ENCODE assay signal across 1 cellular context in the genomic region with DNA sequence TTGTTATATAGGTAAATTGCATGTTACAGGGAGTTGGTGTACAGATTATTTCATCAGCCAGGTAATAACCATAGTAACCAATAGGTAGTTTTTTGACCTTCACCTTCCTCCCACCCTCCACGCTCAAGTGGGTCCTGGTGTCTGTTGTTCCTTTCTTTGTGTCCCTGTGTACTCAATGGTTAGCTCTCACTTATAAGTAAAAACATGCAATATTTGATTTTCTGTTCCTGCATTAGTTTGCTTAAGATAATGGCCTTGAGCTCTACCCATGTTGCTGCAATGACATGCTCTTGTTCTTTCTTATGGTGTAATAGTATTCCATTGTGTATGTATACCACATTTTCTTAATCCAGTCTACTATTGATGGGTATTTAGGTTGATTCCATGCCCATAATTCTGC.
TF ChIP-seq lines count a peak whose summit lies in the region.

No MANE protein-coding gene starts in this region.

TF ChIP-seq in HepG2, 621 proteins besides CTCF, POLR2A, EP300 and RAD21 (continued from another document and continues in another):
- TF ChIP-seq ZBTB38 (CRISPR knock-in tag; IDR thresholded peaks at IDR 0.05), result no peak
- TF ChIP-seq NFRKB (IDR thresholded peaks at IDR 0.05), result no peak
- peak; percentile 69 for TF ChIP-seq HDAC2 (CRISPR knock-in tag; IDR thresholded peaks at IDR 0.05)
- no peak for TF ChIP-seq ZNF446 (CRISPR knock-in tag; IDR thresholded peaks at IDR 0.05)
- TF ChIP-seq, protein P1, sequence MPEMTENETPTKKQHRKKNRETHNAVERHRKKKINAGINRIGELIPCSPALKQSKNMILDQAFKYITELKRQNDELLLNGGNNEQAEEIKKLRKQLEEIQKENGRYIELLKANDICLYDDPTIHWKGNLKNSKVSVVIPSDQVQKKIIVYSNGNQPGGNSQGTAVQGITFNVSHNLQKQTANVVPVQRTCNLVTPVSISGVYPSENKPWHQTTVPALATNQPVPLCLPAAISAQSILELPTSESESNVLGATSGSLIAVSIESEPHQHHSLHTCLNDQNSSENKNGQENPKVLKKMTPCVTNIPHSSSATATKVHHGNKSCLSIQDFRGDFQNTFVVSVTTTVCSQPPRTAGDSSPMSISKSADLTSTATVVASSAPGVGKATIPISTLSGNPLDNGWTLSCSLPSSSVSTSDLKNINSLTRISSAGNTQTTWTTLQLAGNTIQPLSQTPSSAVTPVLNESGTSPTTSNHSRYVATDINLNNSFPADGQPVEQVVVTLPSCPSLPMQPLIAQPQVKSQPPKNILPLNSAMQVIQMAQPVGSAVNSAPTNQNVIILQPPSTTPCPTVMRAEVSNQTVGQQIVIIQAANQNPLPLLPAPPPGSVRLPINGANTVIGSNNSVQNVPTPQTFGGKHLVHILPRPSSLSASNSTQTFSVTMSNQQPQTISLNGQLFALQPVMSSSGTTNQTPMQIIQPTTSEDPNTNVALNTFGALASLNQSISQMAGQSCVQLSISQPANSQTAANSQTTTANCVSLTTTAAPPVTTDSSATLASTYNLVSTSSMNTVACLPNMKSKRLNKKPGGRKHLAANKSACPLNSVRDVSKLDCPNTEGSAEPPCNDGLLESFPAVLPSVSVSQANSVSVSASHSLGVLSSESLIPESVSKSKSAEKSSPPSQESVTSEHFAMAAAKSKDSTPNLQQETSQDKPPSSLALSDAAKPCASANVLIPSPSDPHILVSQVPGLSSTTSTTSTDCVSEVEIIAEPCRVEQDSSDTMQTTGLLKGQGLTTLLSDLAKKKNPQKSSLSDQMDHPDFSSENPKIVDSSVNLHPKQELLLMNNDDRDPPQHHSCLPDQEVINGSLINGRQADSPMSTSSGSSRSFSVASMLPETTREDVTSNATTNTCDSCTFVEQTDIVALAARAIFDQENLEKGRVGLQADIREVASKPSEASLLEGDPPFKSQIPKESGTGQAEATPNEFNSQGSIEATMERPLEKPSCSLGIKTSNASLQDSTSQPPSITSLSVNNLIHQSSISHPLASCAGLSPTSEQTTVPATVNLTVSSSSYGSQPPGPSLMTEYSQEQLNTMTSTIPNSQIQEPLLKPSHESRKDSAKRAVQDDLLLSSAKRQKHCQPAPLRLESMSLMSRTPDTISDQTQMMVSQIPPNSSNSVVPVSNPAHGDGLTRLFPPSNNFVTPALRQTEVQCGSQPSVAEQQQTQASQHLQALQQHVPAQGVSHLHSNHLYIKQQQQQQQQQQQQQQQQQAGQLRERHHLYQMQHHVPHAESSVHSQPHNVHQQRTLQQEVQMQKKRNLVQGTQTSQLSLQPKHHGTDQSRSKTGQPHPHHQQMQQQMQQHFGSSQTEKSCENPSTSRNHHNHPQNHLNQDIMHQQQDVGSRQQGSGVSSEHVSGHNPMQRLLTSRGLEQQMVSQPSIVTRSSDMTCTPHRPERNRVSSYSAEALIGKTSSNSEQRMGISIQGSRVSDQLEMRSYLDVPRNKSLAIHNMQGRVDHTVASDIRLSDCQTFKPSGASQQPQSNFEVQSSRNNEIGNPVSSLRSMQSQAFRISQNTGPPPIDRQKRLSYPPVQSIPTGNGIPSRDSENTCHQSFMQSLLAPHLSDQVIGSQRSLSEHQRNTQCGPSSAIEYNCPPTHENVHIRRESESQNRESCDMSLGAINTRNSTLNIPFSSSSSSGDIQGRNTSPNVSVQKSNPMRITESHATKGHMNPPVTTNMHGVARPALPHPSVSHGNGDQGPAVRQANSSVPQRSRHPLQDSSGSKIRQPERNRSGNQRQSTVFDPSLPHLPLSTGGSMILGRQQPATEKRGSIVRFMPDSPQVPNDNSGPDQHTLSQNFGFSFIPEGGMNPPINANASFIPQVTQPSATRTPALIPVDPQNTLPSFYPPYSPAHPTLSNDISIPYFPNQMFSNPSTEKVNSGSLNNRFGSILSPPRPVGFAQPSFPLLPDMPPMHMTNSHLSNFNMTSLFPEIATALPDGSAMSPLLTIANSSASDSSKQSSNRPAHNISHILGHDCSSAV (CRISPR knock-in tag; IDR thresholded peaks at IDR 0.05; ENCODE audit: borderline replicate concordance), result no peak
- no peak for TF ChIP-seq ZNF737 (CRISPR knock-in tag; IDR thresholded peaks at IDR 0.05; ENCODE audit: borderline replicate concordance)
- TF ChIP-seq ZBTB7B (CRISPR knock-in tag; IDR thresholded peaks at IDR 0.05), result no peak
- no peak for TF ChIP-seq KDM5A (IDR thresholded peaks at IDR 0.05; ENCODE audit: borderline replicate concordance, low read length)
- no peak for TF ChIP-seq SRF (IDR thresholded peaks at IDR 0.05; ENCODE audit: low read depth, low read length)
- TF ChIP-seq TRIM24 (CRISPR knock-in tag; IDR thresholded peaks at IDR 0.05), result peak; percentile 74; the same call in 1 of the 2 replicates
- no peak for TF ChIP-seq ZNF781 (CRISPR knock-in tag; IDR thresholded peaks at IDR 0.05; ENCODE audit: borderline replicate concordance, not compliant biosample characterization)
- TF ChIP-seq FOSL2 (CRISPR knock-in tag; IDR thresholded peaks at IDR 0.05), result peak; percentile 36; the same call in 1 of the 2 replicates
- TF ChIP-seq, protein P2, sequence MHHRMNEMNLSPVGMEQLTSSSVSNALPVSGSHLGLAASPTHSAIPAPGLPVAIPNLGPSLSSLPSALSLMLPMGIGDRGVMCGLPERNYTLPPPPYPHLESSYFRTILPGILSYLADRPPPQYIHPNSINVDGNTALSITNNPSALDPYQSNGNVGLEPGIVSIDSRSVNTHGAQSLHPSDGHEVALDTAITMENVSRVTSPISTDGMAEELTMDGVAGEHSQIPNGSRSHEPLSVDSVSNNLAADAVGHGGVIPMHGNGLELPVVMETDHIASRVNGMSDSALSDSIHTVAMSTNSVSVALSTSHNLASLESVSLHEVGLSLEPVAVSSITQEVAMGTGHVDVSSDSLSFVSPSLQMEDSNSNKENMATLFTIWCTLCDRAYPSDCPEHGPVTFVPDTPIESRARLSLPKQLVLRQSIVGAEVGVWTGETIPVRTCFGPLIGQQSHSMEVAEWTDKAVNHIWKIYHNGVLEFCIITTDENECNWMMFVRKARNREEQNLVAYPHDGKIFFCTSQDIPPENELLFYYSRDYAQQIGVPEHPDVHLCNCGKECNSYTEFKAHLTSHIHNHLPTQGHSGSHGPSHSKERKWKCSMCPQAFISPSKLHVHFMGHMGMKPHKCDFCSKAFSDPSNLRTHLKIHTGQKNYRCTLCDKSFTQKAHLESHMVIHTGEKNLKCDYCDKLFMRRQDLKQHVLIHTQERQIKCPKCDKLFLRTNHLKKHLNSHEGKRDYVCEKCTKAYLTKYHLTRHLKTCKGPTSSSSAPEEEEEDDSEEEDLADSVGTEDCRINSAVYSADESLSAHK (CRISPR knock-in tag; IDR thresholded peaks at IDR 0.05; ENCODE audit: borderline replicate concordance), result no peak
- TF ChIP-seq, protein P3, sequence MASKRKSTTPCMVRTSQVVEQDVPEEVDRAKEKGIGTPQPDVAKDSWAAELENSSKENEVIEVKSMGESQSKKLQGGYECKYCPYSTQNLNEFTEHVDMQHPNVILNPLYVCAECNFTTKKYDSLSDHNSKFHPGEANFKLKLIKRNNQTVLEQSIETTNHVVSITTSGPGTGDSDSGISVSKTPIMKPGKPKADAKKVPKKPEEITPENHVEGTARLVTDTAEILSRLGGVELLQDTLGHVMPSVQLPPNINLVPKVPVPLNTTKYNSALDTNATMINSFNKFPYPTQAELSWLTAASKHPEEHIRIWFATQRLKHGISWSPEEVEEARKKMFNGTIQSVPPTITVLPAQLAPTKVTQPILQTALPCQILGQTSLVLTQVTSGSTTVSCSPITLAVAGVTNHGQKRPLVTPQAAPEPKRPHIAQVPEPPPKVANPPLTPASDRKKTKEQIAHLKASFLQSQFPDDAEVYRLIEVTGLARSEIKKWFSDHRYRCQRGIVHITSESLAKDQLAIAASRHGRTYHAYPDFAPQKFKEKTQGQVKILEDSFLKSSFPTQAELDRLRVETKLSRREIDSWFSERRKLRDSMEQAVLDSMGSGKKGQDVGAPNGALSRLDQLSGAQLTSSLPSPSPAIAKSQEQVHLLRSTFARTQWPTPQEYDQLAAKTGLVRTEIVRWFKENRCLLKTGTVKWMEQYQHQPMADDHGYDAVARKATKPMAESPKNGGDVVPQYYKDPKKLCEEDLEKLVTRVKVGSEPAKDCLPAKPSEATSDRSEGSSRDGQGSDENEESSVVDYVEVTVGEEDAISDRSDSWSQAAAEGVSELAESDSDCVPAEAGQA (IDR thresholded peaks at IDR 0.05; ENCODE audit: low read depth), result no peak
- TF ChIP-seq, protein P3 (CRISPR knock-in tag; IDR thresholded peaks at IDR 0.05; ENCODE audit: borderline replicate concordance), result no peak
- no peak for TF ChIP-seq EED (CRISPR knock-in tag; IDR thresholded peaks at IDR 0.05)
- no peak for TF ChIP-seq NAIF1 (CRISPR knock-in tag; IDR thresholded peaks at IDR 0.05; ENCODE audit: borderline replicate concordance)
- TF ChIP-seq, protein P4, sequence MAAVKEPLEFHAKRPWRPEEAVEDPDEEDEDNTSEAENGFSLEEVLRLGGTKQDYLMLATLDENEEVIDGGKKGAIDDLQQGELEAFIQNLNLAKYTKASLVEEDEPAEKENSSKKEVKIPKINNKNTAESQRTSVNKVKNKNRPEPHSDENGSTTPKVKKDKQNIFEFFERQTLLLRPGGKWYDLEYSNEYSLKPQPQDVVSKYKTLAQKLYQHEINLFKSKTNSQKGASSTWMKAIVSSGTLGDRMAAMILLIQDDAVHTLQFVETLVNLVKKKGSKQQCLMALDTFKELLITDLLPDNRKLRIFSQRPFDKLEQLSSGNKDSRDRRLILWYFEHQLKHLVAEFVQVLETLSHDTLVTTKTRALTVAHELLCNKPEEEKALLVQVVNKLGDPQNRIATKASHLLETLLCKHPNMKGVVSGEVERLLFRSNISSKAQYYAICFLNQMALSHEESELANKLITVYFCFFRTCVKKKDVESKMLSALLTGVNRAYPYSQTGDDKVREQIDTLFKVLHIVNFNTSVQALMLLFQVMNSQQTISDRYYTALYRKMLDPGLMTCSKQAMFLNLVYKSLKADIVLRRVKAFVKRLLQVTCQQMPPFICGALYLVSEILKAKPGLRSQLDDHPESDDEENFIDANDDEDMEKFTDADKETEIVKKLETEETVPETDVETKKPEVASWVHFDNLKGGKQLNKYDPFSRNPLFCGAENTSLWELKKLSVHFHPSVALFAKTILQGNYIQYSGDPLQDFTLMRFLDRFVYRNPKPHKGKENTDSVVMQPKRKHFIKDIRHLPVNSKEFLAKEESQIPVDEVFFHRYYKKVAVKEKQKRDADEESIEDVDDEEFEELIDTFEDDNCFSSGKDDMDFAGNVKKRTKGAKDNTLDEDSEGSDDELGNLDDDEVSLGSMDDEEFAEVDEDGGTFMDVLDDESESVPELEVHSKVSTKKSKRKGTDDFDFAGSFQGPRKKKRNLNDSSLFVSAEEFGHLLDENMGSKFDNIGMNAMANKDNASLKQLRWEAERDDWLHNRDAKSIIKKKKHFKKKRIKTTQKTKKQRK (IDR thresholded peaks at IDR 0.05; ENCODE audit: low read length), result no peak
- peak; percentile 77 for TF ChIP-seq DPF2 (CRISPR knock-in tag; IDR thresholded peaks at IDR 0.05; ENCODE audit: borderline replicate concordance, low read depth)
- TF ChIP-seq, protein P5, sequence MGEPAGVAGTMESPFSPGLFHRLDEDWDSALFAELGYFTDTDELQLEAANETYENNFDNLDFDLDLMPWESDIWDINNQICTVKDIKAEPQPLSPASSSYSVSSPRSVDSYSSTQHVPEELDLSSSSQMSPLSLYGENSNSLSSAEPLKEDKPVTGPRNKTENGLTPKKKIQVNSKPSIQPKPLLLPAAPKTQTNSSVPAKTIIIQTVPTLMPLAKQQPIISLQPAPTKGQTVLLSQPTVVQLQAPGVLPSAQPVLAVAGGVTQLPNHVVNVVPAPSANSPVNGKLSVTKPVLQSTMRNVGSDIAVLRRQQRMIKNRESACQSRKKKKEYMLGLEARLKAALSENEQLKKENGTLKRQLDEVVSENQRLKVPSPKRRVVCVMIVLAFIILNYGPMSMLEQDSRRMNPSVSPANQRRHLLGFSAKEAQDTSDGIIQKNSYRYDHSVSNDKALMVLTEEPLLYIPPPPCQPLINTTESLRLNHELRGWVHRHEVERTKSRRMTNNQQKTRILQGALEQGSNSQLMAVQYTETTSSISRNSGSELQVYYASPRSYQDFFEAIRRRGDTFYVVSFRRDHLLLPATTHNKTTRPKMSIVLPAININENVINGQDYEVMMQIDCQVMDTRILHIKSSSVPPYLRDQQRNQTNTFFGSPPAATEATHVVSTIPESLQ (CRISPR knock-in tag; conservative IDR thresholded peaks at IDR 0.05), result no peak
- TF ChIP-seq, protein P6, sequence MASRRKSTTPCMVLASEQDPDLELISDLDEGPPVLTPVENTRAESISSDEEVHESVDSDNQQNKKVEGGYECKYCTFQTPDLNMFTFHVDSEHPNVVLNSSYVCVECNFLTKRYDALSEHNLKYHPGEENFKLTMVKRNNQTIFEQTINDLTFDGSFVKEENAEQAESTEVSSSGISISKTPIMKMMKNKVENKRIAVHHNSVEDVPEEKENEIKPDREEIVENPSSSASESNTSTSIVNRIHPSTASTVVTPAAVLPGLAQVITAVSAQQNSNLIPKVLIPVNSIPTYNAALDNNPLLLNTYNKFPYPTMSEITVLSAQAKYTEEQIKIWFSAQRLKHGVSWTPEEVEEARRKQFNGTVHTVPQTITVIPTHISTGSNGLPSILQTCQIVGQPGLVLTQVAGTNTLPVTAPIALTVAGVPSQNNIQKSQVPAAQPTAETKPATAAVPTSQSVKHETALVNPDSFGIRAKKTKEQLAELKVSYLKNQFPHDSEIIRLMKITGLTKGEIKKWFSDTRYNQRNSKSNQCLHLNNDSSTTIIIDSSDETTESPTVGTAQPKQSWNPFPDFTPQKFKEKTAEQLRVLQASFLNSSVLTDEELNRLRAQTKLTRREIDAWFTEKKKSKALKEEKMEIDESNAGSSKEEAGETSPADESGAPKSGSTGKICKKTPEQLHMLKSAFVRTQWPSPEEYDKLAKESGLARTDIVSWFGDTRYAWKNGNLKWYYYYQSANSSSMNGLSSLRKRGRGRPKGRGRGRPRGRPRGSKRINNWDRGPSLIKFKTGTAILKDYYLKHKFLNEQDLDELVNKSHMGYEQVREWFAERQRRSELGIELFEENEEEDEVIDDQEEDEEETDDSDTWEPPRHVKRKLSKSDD (CRISPR knock-in tag; IDR thresholded peaks at IDR 0.05; ENCODE audit: low read depth), result no peak
- TF ChIP-seq ELF4 (CRISPR knock-in tag; IDR thresholded peaks at IDR 0.05; ENCODE audit: borderline replicate concordance), result 0 out of 2 replicates have a peak, but pooled peaks have one; percentile 23
- peak; percentile 78; the same call in 1 of the 2 replicates for TF ChIP-seq RXRB (CRISPR knock-in tag; IDR thresholded peaks at IDR 0.05; ENCODE audit: borderline replicate concordance)
- no peak for TF ChIP-seq JUNB (CRISPR knock-in tag; IDR thresholded peaks at IDR 0.05; ENCODE audit: borderline replicate concordance)
- TF ChIP-seq SIX4 (CRISPR knock-in tag; IDR thresholded peaks at IDR 0.05), result 0 out of 2 replicates have a peak, but pooled peaks have one; percentile 25
